1 cellular context compared by ENCODE assay signal in genomic region chr10:49538381-49539319, GRCh38.
TF ChIP-seq lines count a peak whose summit lies in the region.

TSS of gene ERCC6 (minus strand) at chr10:49539121.

TF ChIP-seq in H1, 55 proteins besides CTCF, POLR2A, EP300 and RAD21:
- TF ChIP-seq ZNF274 (IDR thresholded peaks at IDR 0.05; ENCODE audit: borderline replicate concordance, extremely low read depth, low read length) (no peak), EGR1 (IDR thresholded peaks at IDR 0.05; ENCODE audit: borderline replicate concordance, low read depth, low read length) (no peak), ATF3 (IDR thresholded peaks at IDR 0.05; ENCODE audit: insufficient read depth, low read depth, low read length) (no peak), CTBP2 (IDR thresholded peaks at IDR 0.05; ENCODE audit: borderline replicate concordance, insufficient read depth, insufficient read length, low read length) (no peak), KDM5A (IDR thresholded peaks at IDR 0.05; ENCODE audit: low read length) (no peak), RXRA (IDR thresholded peaks at IDR 0.05; ENCODE audit: insufficient read depth, low read depth, low read length) (no peak), CEBPB (IDR thresholded peaks at IDR 0.05; ENCODE audit: low read depth, low read length) (no peak), TAF1 (IDR thresholded peaks at IDR 0.05; ENCODE audit: low read depth, low read length) (peak; percentile 51; the same call in 1 of the 2 replicates), ASH2L (IDR thresholded peaks at IDR 0.05; ENCODE audit: low read length) (no peak), ATF2 (IDR thresholded peaks at IDR 0.05; ENCODE audit: low read length) (no peak), RNF2 (IDR thresholded peaks at IDR 0.05; ENCODE audit: borderline replicate concordance, low read depth, low read length, missing control alignments, poor library complexity, severe bottlenecking) (no peak), E2F6 (IDR thresholded peaks at IDR 0.05) (peak; percentile 86), SP1 (IDR thresholded peaks at IDR 0.05; ENCODE audit: low read depth, low read length) (no peak), SP4 (IDR thresholded peaks at IDR 0.05; ENCODE audit: low read length) (no peak), CHD7 (IDR thresholded peaks at IDR 0.05; ENCODE audit: insufficient replicate concordance, low read length) (no peak), RBBP5 (IDR thresholded peaks at IDR 0.05; ENCODE audit: borderline replicate concordance, low read depth, low read length) (peak; percentile 93; the same call in 1 of the 2 replicates), SP2 (IDR thresholded peaks at IDR 0.05; ENCODE audit: low read length) (no peak), POU5F1 (IDR thresholded peaks at IDR 0.05; ENCODE audit: low read depth, low read length) (no peak), EZH2 (IDR thresholded peaks at IDR 0.05; ENCODE audit: low read depth, low read length, severe bottlenecking) (no peak), HDAC6 (IDR thresholded peaks at IDR 0.05; ENCODE audit: low read depth, low read length) (no peak), SIRT6 (IDR thresholded peaks at IDR 0.05; ENCODE audit: low read length) (no peak), PHF8 (conservative IDR thresholded peaks at IDR 0.05; ENCODE audit: low read depth, low read length) (peak; percentile 82), BACH1 (IDR thresholded peaks at IDR 0.05; ENCODE audit: low read length) (no peak), SAP30 (IDR thresholded peaks at IDR 0.05; ENCODE audit: insufficient read depth, insufficient replicate concordance, low read length) (no peak), SIX5 (IDR thresholded peaks at IDR 0.05; ENCODE audit: low read depth, low read length) (no peak), MAX (IDR thresholded peaks at IDR 0.05) (peak; percentile 98), KDM1A (IDR thresholded peaks at IDR 0.05; ENCODE audit: borderline replicate concordance, low read length) (no peak), RFX5 (IDR thresholded peaks at IDR 0.05; ENCODE audit: borderline replicate concordance, low read depth, low read length) (no peak), YY1 (IDR thresholded peaks at IDR 0.05; ENCODE audit: low read depth, low read length) (no peak), CREB1 (IDR thresholded peaks at IDR 0.05) (no peak), SRF (IDR thresholded peaks at IDR 0.05; ENCODE audit: low read depth, low read length) (no peak), GTF2F1 (IDR thresholded peaks at IDR 0.05; ENCODE audit: borderline replicate concordance, low read depth, low read length) (no peak), BCL11A (IDR thresholded peaks at IDR 0.05; ENCODE audit: low read depth in 2 of 2, low read length in 2 of 2) (no peak), TBP (IDR thresholded peaks at IDR 0.05; ENCODE audit: low read depth, low read length) (peak; percentile 53), NANOG (IDR thresholded peaks at IDR 0.05; ENCODE audit: insufficient read depth, low read depth, low read length, poor library complexity, severe bottlenecking) (no peak), GABPA (IDR thresholded peaks at IDR 0.05; ENCODE audit: borderline replicate concordance, insufficient read depth, low read length) (peak; percentile 88), USF2 (IDR thresholded peaks at IDR 0.05; ENCODE audit: low read length) (peak; percentile 78), SIN3A (conservative IDR thresholded peaks at IDR 0.05 in 1 of 2, IDR thresholded peaks at IDR 0.05 in 1 of 2; ENCODE audit: low read depth in 1 of 2, low read length in 2 of 2) (peak; percentile 78 to 88; a peak in 2 of 4 replicates), HDAC2 (IDR thresholded peaks at IDR 0.05; ENCODE audit: borderline replicate concordance in 1 of 2, low read depth in 2 of 2, low read length in 2 of 2) (peak in 1 of 2 experiments; percentile 15; a peak in 1 of 4 replicates), NRF1 (IDR thresholded peaks at IDR 0.05; ENCODE audit: low read depth, low read length) (peak; percentile 96), KDM4A (IDR thresholded peaks at IDR 0.05; ENCODE audit: low read depth, low read length, severe bottlenecking) (peak; percentile 83), POLR2AphosphoS5 (IDR thresholded peaks at IDR 0.05; ENCODE audit: low read depth, low read length) (0 out of 2 replicates have a peak, but pooled peaks have one; percentile 48), JUND (IDR thresholded peaks at IDR 0.05; ENCODE audit: low read length) (no peak)
